Comparison of ENCODE assay signal across 8 cellular contexts in genomic region chr14:63726499-63726898, GRCh38. TPM values are rescaled to one million over a fixed set of nuclear protein-coding genes. Genes with fewer than 3 reads are reported as not detected.
DNase-seq lines count a peak whose midpoint lies in the region; ATAC-seq, FAIRE-seq and TF ChIP-seq lines count a peak whose summit lies in the region.

No MANE protein-coding gene starts in this region.

- H3K4me1 ChIP-seq in duodenal mucosa (ENCODE audit: control insufficient read depth in 1 of 2, insufficient read depth in 2 of 2, low read length in 2 of 2) (peaks cover 15 to 23% of the 10 kb centered on the region in 2 donors), neuron (ENCODE audit: insufficient read depth, low read length) (peaks cover 15% of the 10 kb centered on the region)

- no peak for FAIRE-seq in GM19239 (lab: Jason Lieb, UNC)

- H3K27ac Mint-ChIP-seq in CD4-positive, alpha-beta T cell = peak overlapping the region; percentile 93

- no peaks in the 10 kb centered on the region for H3K27me3 Mint-ChIP-seq in CD4-positive, alpha-beta T cell

- peak overlapping the region; percentile 69 to 86 for H3K9ac ChIP-seq in duodenal mucosa (ENCODE audit: low read depth in 1 of 2, low read length in 2 of 2)

- peaks cover 45% of the 10 kb centered on the region for H3K4me1 Mint-ChIP-seq in CD4-positive, alpha-beta T cell (ENCODE audit: low read depth)

- no peaks in the 10 kb centered on the region for H3K9me3 Mint-ChIP-seq in CD4-positive, alpha-beta T cell

- no peak for DNase-seq in CD4-positive, alpha-beta T cell
- DNase-seq in LNCaP clone FGC (ENCODE audit: low read depth) = peak; percentile 36
- no peak for DNase-seq in GM19239 (ENCODE audit: insufficient read length, low spot score)
- DNase-seq in activated gamma-delta T cell (lab: John Stamatoyannopoulos, UW) = no peak

- CTCF ChIA-PET in CD4-positive, alpha-beta T cell (lab: Charles Lee) = interaction anchor here (0.6 to 2.3 kb wide), 3 partner anchors 10 to 85 kb away, joined by 3 to 7 read pairs (median 4); partner anchors contain the start of gene WDR89

- H3K4me3 ChIP-seq in LNCaP clone FGC (ENCODE audit: low read depth, low read length) = peak overlapping the region; percentile 79
- H3K4me3 ChIP-seq in duodenal mucosa (ENCODE audit: low read depth in 1 of 2, low read length in 2 of 2) = peak overlapping the region; percentile 91 to 92
- H3K4me3 ChIP-seq in neuron (ENCODE audit: low read length) = peak overlapping the region; percentile 75

- peak overlapping the region; percentile 93 for H3K4me3 Mint-ChIP-seq in CD4-positive, alpha-beta T cell

- H3K9me3 ChIP-seq in CD4-positive, alpha-beta T cell (ENCODE audit: control insufficient read depth, low read length) = no peaks in the 10 kb centered on the region
- H3K9me3 ChIP-seq in duodenal mucosa (ENCODE audit: control insufficient read depth in 1 of 2, low read length in 2 of 2) (no peaks in the 10 kb centered on the region), neuron (ENCODE audit: low read length) (no peaks in the 10 kb centered on the region)

- peak overlapping the region; percentile 60 for H2AFZ ChIP-seq in neuron (ENCODE audit: low read depth, low read length)

- POLR2A ChIA-PET in CD4-positive, alpha-beta T cell (lab: Charles Lee) = interaction anchor here (1.3 to 5.5 kb wide), 7 partner anchors 11 to 84 kb away, joined by 5 to 99 read pairs (median 10); partner anchors contain the start of gene WDR89

- ATAC-seq in CD4-positive, alpha-beta T cell (ENCODE audit: poor library complexity) = no peak
- ATAC-seq in GM19023 (IDR thresholded peaks at IDR 0.05; ENCODE audit: unreplicated experiment) = no peak
- no peak for ATAC-seq in GM18861 (IDR thresholded peaks at IDR 0.05; ENCODE audit: unreplicated experiment)

- peaks cover 24% of the 10 kb centered on the region for H3K36me3 Mint-ChIP-seq in CD4-positive, alpha-beta T cell (ENCODE audit: low read depth)

- no peaks in the 10 kb centered on the region for H3K27me3 ChIP-seq in CD4-positive, alpha-beta T cell (ENCODE audit: control insufficient read depth, insufficient read depth, low read length)
- H3K27me3 ChIP-seq in duodenal mucosa (ENCODE audit: control insufficient read depth in 1 of 2, insufficient read depth in 2 of 2, low read length in 2 of 2) (no peaks in the 10 kb centered on the region), neuron (ENCODE audit: insufficient read depth, low read length) (no peaks in the 10 kb centered on the region)

- H3K36me3 ChIP-seq in duodenal mucosa (ENCODE audit: control insufficient read depth in 1 of 2, insufficient read depth in 2 of 2, low read length in 2 of 2) = no peaks in the 10 kb centered on the region
- no peaks in the 10 kb centered on the region for H3K36me3 ChIP-seq in neuron (ENCODE audit: insufficient read depth, low read length)

- H3K27ac ChIP-seq in CD4-positive, alpha-beta T cell (ENCODE audit: low read depth, low read length) = no peak overlapping the region
- no peak overlapping the region for H3K27ac ChIP-seq in duodenal mucosa (ENCODE audit: low read depth, low read length)

- no peak for TF ChIP-seq CTCF in CD4-positive, alpha-beta T cell (IDR thresholded peaks at IDR 0.05)
- no peak for TF ChIP-seq CTCF in LNCaP clone FGC (IDR thresholded peaks at IDR 0.05; ENCODE audit: control insufficient read depth, extremely low read depth, insufficient read depth)

- intact Hi-C loops in CD4-positive, alpha-beta T cell (cut with DNase I, micrococcal nuclease) = loop anchor here (2.0 to 5.0 kb wide), 4 partner anchors 92 to 184 kb away; partner anchors contain the start of genes PPP2R5E (in 1 of the 2) and SYNE2 (in 1 of the 2)

RNA-seq across cellular contexts. Expression of gene SGPP1, which starts 1.4 kb away (rescaled TPM):
- total RNA-seq in CD4-positive, alpha-beta T cell = 10 to 100 TPM; 16.6 to 16.8 TPM
